24 cellular contexts compared by ENCODE assay signal in genomic region chr15:31822463-31822862, GRCh38.
"Had no signal": no experiment of that assay in that cellular context is flagged by ENCODE, and none has a peak within 500 bp of the region (broad histone marks: within the 10 kb centered on the region; RNA-seq: fewer than 3 reads in every experiment).

No MANE protein-coding gene starts in this region.

- H3K27ac ChIP-seq: epithelial cell of prostate, gastrocnemius medialis, hepatocyte, ovary, sigmoid colon, stomach, vagina had no signal

- H3K4me3 ChIP-seq: gastrocnemius medialis, hepatocyte, lung, ovary, sigmoid colon, stomach, vagina had no signal

- H3K4me1 ChIP-seq: sigmoid colon, stomach, vagina had no signal

- DNase-seq: cerebellar nuclear complex; effector CD8-positive, alpha-beta T cell; endodermal cell; foreskin fibroblast; gastrocnemius medialis; kidney; left colon; natural killer cell; occipital lobe; ovary; posterior cingulate gyrus; retina; sigmoid colon; stimulated activated CD4-positive, alpha-beta T cell treated with anti-CD3 and anti-CD28 coated beads, Interleukin-2, amount 100 ng/mL, for 24 hours; stimulated activated CD4-positive, alpha-beta T cell treated with anti-CD3 and anti-CD28 coated beads, Interleukin-4, amount 100 ng/mL, for 24 hours; stimulated activated naive CD4-positive, alpha-beta T cell treated with Interleukin-2 at 50 U/mL for 16 hours; stomach; trophoblast cell had no signal

- ATAC-seq: esophagus mucosa; gastrocnemius medialis; left colon; natural killer cell; stimulated activated effector memory CD8-positive, alpha-beta T cell treated with anti-CD3 and anti-CD28 coated beads, Interleukin-12 subunit alpha, Interleukin-12 subunit beta, amount 100 ng/mL, for 72 hours had no signal

- H3K36me3 ChIP-seq: gastrocnemius medialis, ovary, sigmoid colon, stomach, vagina had no signal

- H3K27me3 ChIP-seq: gastrocnemius medialis, hepatocyte, ovary, sigmoid colon, stomach, vagina had no signal

- H3K9me3 ChIP-seq: gastrocnemius medialis, ovary, sigmoid colon, vagina had no signal
